1 cellular context compared by ENCODE assay signal in the genomic region with DNA sequence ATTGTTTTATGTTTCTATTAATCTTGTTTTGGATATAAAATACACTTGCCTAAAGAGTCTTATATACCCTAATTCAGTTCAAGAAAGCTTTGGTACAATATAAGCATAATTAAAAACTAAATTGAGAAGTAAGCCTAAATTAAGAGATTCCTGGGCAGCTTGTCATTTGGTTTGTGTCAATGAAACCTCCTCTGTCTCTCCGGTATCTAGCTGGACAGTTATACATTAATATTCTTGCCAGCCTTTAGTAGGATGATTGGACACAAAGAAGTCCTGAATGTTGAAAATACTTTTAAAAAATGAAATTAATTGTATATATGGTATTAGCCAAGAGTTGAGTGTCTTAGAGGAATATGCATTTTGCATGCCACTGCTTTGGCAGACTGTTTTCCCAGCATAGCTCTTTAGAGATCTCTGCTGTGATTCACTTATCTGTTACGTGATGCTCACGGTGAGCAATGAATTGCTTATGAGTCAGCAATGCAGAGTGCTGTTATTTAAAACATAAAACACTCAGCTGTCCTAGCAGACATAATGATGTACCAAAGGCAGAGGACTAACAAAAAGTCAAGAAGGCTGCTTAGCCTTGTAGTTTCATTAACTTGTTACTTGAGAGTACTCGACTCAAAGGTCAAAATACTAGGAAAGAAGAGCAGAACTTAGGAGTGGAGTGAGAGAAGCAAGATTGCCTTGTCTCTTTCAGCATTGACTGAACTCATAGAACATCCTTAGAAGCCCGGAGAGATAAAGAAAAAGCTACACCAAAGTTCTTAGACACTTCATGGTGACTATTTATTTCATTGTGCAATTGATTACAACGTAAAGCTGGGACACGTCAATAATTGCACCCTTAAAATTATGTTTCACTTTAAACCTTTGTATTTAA.
TF ChIP-seq lines count a peak whose summit lies in the region.

No MANE protein-coding gene starts in this region.

TF ChIP-seq in GM23338, 12 proteins besides CTCF, POLR2A, EP300 and RAD21:
- TF ChIP-seq, protein P1, sequence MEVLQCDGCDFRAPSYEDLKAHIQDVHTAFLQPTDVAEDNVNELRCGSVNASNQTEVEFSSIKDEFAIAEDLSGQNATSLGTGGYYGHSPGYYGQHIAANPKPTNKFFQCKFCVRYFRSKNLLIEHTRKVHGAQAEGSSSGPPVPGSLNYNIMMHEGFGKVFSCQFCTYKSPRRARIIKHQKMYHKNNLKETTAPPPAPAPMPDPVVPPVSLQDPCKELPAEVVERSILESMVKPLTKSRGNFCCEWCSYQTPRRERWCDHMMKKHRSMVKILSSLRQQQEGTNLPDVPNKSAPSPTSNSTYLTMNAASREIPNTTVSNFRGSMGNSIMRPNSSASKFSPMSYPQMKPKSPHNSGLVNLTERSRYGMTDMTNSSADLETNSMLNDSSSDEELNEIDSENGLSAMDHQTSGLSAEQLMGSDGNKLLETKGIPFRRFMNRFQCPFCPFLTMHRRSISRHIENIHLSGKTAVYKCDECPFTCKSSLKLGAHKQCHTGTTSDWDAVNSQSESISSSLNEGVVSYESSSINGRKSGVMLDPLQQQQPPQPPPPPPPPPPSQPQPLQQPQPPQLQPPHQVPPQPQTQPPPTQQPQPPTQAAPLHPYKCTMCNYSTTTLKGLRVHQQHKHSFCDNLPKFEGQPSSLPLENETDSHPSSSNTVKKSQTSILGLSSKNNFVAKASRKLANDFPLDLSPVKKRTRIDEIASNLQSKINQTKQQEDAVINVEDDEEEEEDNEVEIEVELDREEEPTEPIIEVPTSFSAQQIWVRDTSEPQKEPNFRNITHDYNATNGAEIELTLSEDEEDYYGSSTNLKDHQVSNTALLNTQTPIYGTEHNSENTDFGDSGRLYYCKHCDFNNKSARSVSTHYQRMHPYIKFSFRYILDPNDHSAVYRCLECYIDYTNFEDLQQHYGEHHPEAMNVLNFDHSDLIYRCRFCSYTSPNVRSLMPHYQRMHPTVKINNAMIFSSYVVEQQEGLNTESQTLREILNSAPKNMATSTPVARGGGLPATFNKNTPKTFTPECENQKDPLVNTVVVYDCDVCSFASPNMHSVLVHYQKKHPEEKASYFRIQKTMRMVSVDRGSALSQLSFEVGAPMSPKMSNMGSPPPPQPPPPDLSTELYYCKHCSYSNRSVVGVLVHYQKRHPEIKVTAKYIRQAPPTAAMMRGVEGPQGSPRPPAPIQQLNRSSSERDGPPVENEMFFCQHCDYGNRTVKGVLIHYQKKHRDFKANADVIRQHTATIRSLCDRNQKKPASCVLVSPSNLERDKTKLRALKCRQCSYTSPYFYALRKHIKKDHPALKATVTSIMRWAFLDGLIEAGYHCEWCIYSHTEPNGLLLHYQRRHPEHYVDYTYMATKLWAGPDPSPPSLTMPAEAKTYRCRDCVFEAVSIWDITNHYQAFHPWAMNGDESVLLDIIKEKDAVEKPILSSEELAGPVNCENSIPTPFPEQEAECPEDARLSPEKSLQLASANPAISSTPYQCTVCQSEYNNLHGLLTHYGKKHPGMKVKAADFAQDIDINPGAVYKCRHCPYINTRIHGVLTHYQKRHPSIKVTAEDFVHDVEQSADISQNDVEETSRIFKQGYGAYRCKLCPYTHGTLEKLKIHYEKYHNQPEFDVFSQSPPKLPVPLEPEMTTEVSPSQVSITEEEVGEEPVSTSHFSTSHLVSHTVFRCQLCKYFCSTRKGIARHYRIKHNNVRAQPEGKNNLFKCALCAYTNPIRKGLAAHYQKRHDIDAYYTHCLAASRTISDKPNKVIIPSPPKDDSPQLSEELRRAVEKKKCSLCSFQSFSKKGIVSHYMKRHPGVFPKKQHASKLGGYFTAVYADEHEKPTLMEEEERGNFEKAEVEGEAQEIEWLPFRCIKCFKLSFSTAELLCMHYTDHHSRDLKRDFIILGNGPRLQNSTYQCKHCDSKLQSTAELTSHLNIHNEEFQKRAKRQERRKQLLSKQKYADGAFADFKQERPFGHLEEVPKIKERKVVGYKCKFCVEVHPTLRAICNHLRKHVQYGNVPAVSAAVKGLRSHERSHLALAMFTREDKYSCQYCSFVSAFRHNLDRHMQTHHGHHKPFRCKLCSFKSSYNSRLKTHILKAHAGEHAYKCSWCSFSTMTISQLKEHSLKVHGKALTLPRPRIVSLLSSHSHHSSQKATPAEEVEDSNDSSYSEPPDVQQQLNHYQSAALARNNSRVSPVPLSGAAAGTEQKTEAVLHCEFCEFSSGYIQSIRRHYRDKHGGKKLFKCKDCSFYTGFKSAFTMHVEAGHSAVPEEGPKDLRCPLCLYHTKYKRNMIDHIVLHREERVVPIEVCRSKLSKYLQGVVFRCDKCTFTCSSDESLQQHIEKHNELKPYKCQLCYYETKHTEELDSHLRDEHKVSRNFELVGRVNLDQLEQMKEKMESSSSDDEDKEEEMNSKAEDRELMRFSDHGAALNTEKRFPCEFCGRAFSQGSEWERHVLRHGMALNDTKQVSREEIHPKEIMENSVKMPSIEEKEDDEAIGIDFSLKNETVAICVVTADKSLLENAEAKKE (CRISPR knock-in tag; IDR thresholded peaks at IDR 0.05) = no peak
- TF ChIP-seq EZH2 (IDR thresholded peaks at IDR 0.05; ENCODE audit: low read depth, unreplicated experiment) (no peak), ZNF331 (CRISPR knock-in tag; IDR thresholded peaks at IDR 0.05; ENCODE audit: low read depth) (no peak)
- TF ChIP-seq, protein P2, sequence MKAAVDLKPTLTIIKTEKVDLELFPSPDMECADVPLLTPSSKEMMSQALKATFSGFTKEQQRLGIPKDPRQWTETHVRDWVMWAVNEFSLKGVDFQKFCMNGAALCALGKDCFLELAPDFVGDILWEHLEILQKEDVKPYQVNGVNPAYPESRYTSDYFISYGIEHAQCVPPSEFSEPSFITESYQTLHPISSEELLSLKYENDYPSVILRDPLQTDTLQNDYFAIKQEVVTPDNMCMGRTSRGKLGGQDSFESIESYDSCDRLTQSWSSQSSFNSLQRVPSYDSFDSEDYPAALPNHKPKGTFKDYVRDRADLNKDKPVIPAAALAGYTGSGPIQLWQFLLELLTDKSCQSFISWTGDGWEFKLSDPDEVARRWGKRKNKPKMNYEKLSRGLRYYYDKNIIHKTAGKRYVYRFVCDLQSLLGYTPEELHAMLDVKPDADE (IDR thresholded peaks at IDR 0.05) = no peak
